ENCODE assay signal across 8 cellular contexts in the genomic region with DNA sequence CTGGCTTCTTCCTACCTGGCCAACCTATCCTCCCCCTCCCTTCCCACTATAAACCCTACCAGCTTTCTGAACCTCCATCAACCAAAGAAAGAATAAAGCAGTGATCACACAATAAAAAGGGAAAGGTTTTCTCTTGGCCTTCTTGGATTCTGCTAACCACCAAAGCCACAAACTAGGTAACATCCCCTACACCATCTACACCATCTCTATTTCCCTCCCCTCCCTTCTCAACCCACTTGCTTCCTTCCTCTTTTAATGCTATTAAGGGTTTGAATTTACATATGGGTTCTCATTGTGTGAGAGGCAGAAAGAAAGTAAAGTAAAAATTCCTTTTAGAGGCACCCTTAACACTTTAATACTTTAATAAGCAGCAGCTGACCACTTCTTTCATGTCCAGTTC. TPM values are rescaled to one million over a fixed set of nuclear protein-coding genes. Genes with fewer than 3 reads are reported as not detected.
A peak's percentile ranks its signal among the peaks of the same experiment; 100 is the strongest.
DNase-seq lines count a peak whose midpoint lies in the region; ATAC-seq, FAIRE-seq and TF ChIP-seq lines count a peak whose summit lies in the region.

No MANE protein-coding gene starts in this region.

- H4K20me1 ChIP-seq in GM12878 (ENCODE audit: control insufficient read depth, insufficient read depth), result no peaks in the 10 kb centered on the region

- peak; percentile 62 for DNase-seq in GM06990 (ENCODE audit: extremely low read depth, insufficient read length)
- DNase-seq in HL-60 (ENCODE audit: low read depth in 1 of 2, low spot score in 1 of 2), result peak; percentile 57 to 83
- peak; percentile 45 for DNase-seq in GM12878 (ENCODE audit: low read depth, low spot score)
- DNase-seq in RCC 7860 (ENCODE audit: low spot score), result no peak
- DNase-seq in occipital lobe (lab: John Stamatoyannopoulos, UW), result no peak
- DNase-seq in stimulated activated CD4-positive, alpha-beta T cell treated with anti-CD3 and anti-CD28 coated beads, Interleukin-15, amount 100 ng/mL, for 24 hours, result no peak
- DNase-seq in stimulated activated CD4-positive, alpha-beta T cell treated with anti-CD3 and anti-CD28 coated beads, Interleukin-2, amount 100 ng/mL, for 24 hours, result no peak

- SMC1A ChIA-PET in GM12878 (lab: Charles Lee; ENCODE audit: uncharacterized antibody, unreplicated experiment), result interaction anchor here (0.9 to 7.4 kb wide), 7 partner anchors 9 to 96 kb away, joined by 3 to 110 read pairs (median 5); a partner anchor contains a TSS

- peak overlapping the region; percentile 83 for H3K4me2 ChIP-seq in GM12878 (ENCODE audit: control insufficient read depth, insufficient read depth)

- H3K27me3 ChIP-seq in GM06990 (replicated peaks; ENCODE audit: control insufficient read depth, insufficient read depth, low read length), result no peaks in the 10 kb centered on the region
- H3K27me3 ChIP-seq in HL-60 (ENCODE audit: insufficient read depth, poor library complexity, severe bottlenecking), result no peaks in the 10 kb centered on the region
- no peaks in the 10 kb centered on the region for H3K27me3 ChIP-seq in GM12878 (replicated peaks in 1 of 2; ENCODE audit: control insufficient read depth in 2 of 2, insufficient read depth in 2 of 2, low read length in 1 of 2)

- no peak overlapping the region for H3K9ac ChIP-seq in GM12878 (ENCODE audit: control insufficient read depth, insufficient read depth, low read length)

- no peaks in the 10 kb centered on the region for H3K79me2 ChIP-seq in GM12878 (ENCODE audit: control insufficient read depth, insufficient read depth, low read length)

- H3K36me3 ChIP-seq in GM06990 (ENCODE audit: control insufficient read depth, insufficient read depth, low read length) (peaks cover 2% of the 10 kb centered on the region), GM12878 (ENCODE audit: control insufficient read depth in 2 of 2, insufficient read depth in 2 of 2, low read length in 1 of 2) (peaks cover 0 to 2% of the 10 kb centered on the region in 2 experiments; a peak in 2 of 4 replicates)

- H3K9me3 ChIP-seq in GM12878 (replicated peaks; ENCODE audit: control insufficient read depth, insufficient read depth, low read length), result no peaks in the 10 kb centered on the region

- H3K4me3 ChIP-seq in GM06990 (replicated peaks; ENCODE audit: low read depth, low read length), result no peak overlapping the region
- no peak overlapping the region for H3K4me3 ChIP-seq in HL-60 (replicated peaks; ENCODE audit: insufficient read depth, low read length)
- H3K4me3 ChIP-seq in GM12878, result no peak overlapping the region

- TF ChIP-seq RAD21 in GM12878 (IDR thresholded peaks at IDR 0.05; ENCODE audit: insufficient read depth, low read depth, low read length), result no peak

- TF ChIP-seq EP300 in GM12878 (IDR thresholded peaks at IDR 0.05; ENCODE audit: borderline replicate concordance in 1 of 2, control insufficient read depth in 1 of 2, low read depth in 2 of 2, low read length in 2 of 2), result no peak

- no peak for TF ChIP-seq POLR2A in GM12878 (IDR thresholded peaks at IDR 0.05; ENCODE audit: low read depth, low read length)

- POLR2A ChIA-PET in GM12878 (lab: Charles Lee), result interaction anchor here (1.9 kb wide), 1 partner anchor 59 kb away, joined by 9 read pairs; no protein-coding TSS in a partner anchor

- intact Hi-C loops in GM12878 (cut with micrococcal nuclease; ENCODE audit: unreplicated experiment), result loop anchor here (5.0 kb wide), 1 partner anchor 35 kb away; no protein-coding TSS in a partner anchor

- peak; percentile 91 for FAIRE-seq in GM12878 (lab: Jason Lieb, UNC)
- no peak for FAIRE-seq in RCC 7860 (lab: Jason Lieb, UNC)

- no TSS peak for BruUV-seq in GM12878 (replicated peaks; lab: Mats Ljungman, UMichigan)

- peak overlapping the region; percentile 93 for H3K27ac ChIP-seq in HL-60 (replicated peaks)
- peak overlapping the region; percentile 60; the same call in 1 of the 2 replicates for H3K27ac ChIP-seq in GM12878 (ENCODE audit: control insufficient read depth, insufficient read depth)

- in situ Hi-C loops in GM12878 (cut with MboI), result loop anchor here (5.0 kb wide), 1 partner anchor 60 kb away; no protein-coding TSS in a partner anchor

- TF ChIP-seq CTCF in GM06990 (IDR thresholded peaks at IDR 0.05; ENCODE audit: insufficient read depth, low read length, poor library complexity, severe bottlenecking) (no peak), HL-60 (IDR thresholded peaks at IDR 0.05; ENCODE audit: insufficient read depth, low read length) (no peak), GM12878 (IDR thresholded peaks at IDR 0.05 in 2 of 3, conservative IDR thresholded peaks at IDR 0.05 in 1 of 3; ENCODE audit: control insufficient read depth in 2 of 3, extremely low read depth in 1 of 3, insufficient read depth in 1 of 3, low read depth in 3 of 3, low read length in 3 of 3) (no peak)

- CTCF ChIA-PET in GM12878 (lab: Yijun Ruan, JAX), result interaction anchor here (0.6 to 2.5 kb wide), 6 partner anchors 26 to 217 kb away, joined by 3 to 11 read pairs (median 4); a partner anchor contains a TSS

- peak; percentile 59 for ATAC-seq in GM21423 (IDR thresholded peaks at IDR 0.05; ENCODE audit: unreplicated experiment)
- ATAC-seq in GM12878, result peak; percentile 71

- RAD21 ChIA-PET in GM12878 (lab: Charles Lee; ENCODE audit: unreplicated experiment), result interaction anchor here (1.0 to 3.1 kb wide), 7 partner anchors 33 to 656 kb away, joined by 3 to 20 read pairs (median 5); no protein-coding TSS in a partner anchor

- H2AFZ ChIP-seq in GM12878 (ENCODE audit: control insufficient read depth, low read depth, low read length), result no peak overlapping the region

- peaks cover 33% of the 10 kb centered on the region for H3K4me1 ChIP-seq in GM12878 (ENCODE audit: control insufficient read depth, insufficient read depth, low read length)

TF ChIP-seq in GM12878, 131 proteins besides CTCF, POLR2A, EP300 and RAD21 (continues in another document):
- TF ChIP-seq SPI1 (IDR thresholded peaks at IDR 0.05; ENCODE audit: borderline replicate concordance, insufficient read depth, low read depth, low read length) (peak; percentile 21; the same call in 1 of the 2 replicates), ZNF217 (IDR thresholded peaks at IDR 0.05) (no peak), ATF7 (IDR thresholded peaks at IDR 0.05; ENCODE audit: low read depth) (peak; percentile 44; the same call in 1 of the 2 replicates), KLF5 (IDR thresholded peaks at IDR 0.05; ENCODE audit: partially characterized antibody) (no peak), NBN (IDR thresholded peaks at IDR 0.05) (0 out of 2 replicates have a peak, but pooled peaks have one; percentile 41), SMAD1 (IDR thresholded peaks at IDR 0.05; ENCODE audit: low read depth, partially characterized antibody) (no peak), MEF2B (IDR thresholded peaks at IDR 0.05; ENCODE audit: partially characterized antibody, poor library complexity, severe bottlenecking) (peak; percentile 26), IKZF2 (IDR thresholded peaks at IDR 0.05) (peak; percentile 82 to 85), EED (IDR thresholded peaks at IDR 0.05; ENCODE audit: low read depth) (peak; percentile 75), POU2F2 (IDR thresholded peaks at IDR 0.05; ENCODE audit: borderline replicate concordance, low read depth, low read length) (peak; percentile 78; the same call in 1 of the 3 replicates), MTA3 (IDR thresholded peaks at IDR 0.05; ENCODE audit: borderline replicate concordance, low read length) (no peak; the same call in 1 of the 2 replicates), CBX3 (IDR thresholded peaks at IDR 0.05; ENCODE audit: borderline replicate concordance, low read depth) (no peak), BHLHE40 (IDR thresholded peaks at IDR 0.05; ENCODE audit: borderline replicate concordance in 1 of 2, low read depth in 2 of 2, low read length in 1 of 2) (0 out of 4 replicates have a peak, but pooled peaks of 1 of the 2 experiments have one; percentile 24), CHD2 (IDR thresholded peaks at IDR 0.05; ENCODE audit: borderline replicate concordance, low read depth, low read length) (no peak), BMI1 (IDR thresholded peaks at IDR 0.05; ENCODE audit: borderline replicate concordance) (peak; percentile 50; the same call in 1 of the 2 replicates), CBFB (IDR thresholded peaks at IDR 0.05; ENCODE audit: low read depth) (peak; percentile 89), RUNX3 (IDR thresholded peaks at IDR 0.05; ENCODE audit: low read length) (peak; percentile 98)
- TF ChIP-seq, protein P1, sequence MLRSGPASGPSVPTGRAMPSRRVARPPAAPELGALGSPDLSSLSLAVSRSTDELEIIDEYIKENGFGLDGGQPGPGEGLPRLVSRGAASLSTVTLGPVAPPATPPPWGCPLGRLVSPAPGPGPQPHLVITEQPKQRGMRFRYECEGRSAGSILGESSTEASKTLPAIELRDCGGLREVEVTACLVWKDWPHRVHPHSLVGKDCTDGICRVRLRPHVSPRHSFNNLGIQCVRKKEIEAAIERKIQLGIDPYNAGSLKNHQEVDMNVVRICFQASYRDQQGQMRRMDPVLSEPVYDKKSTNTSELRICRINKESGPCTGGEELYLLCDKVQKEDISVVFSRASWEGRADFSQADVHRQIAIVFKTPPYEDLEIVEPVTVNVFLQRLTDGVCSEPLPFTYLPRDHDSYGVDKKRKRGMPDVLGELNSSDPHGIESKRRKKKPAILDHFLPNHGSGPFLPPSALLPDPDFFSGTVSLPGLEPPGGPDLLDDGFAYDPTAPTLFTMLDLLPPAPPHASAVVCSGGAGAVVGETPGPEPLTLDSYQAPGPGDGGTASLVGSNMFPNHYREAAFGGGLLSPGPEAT (IDR thresholded peaks at IDR 0.05; ENCODE audit: low read depth), result peak; percentile 58; the same call in 1 of the 2 replicates

RNA-seq across cellular contexts. Expression of a gene that starts 25.8 kb away (rescaled TPM):
- 43.7 and 44.6 TPM in 2 replicates for total RNA-seq in GM12878 (2013; cell fraction: nucleolus; rRNA removed)
- total RNA-seq in GM12878 (2014; rRNA removed) (94.9 and 127 TPM in 2 replicates), GM12878 (2014; rRNA removed; fragmentation: Illumina TruSeq; extraction: Trizol) (133 and 134 TPM in 2 replicates), GM12878 (2021) (97.4 and 101 TPM in 2 replicates), occipital lobe (175 TPM)
- polyA plus RNA-seq in GM12878 (2011; ENCODE audit: low read depth), result 54.2 TPM
- polyA plus RNA-seq in GM12878 (2011; rRNA removed) (146 and 264 TPM in 2 replicates), GM12878 (2014; fragmentation: Illumina TruSeq; extraction: Trizol) (107 and 131 TPM in 2 replicates), GM12878 (2014; fragmentation: Nextera tagmentation; extraction: Ambion mirVana) (100 to 1,000 TPM; 198 to 249 TPM), GM12878 (2014; rRNA removed) (81.4 and 95.0 TPM in 2 replicates), GM12878 (2016; fragmentation: Nextera tagmentation; extraction: Ambion mirVana) (100 to 1,000 TPM; 115 to 126 TPM)
- 29.2 and 33.1 TPM in 2 replicates for polyA plus RNA-seq in GM12878 (2011; cell fraction: cytosol; rRNA removed)
- polyA plus RNA-seq in GM12878 (2011; cell fraction: nucleus; rRNA removed), result 27.3 and 34.9 TPM in 2 replicates
- 124 and 129 TPM in 2 replicates for polyA plus RNA-seq in GM12878 (2012)
- polyA minus RNA-seq in GM12878 (2011; rRNA and poly(A)+ RNA removed), result 22.1 and 37.0 TPM in 2 replicates
- 14.4 and 21.5 TPM in 2 replicates for polyA minus RNA-seq in GM12878 (2011; cell fraction: cytosol; rRNA and poly(A)+ RNA removed)
- 29.5 and 40.5 TPM in 2 replicates for polyA minus RNA-seq in GM12878 (2011; cell fraction: nucleus; rRNA and poly(A)+ RNA removed)

Comparison
In these comparisons a context has a peak if more than half of its experiments do, and no peak if none do; other contexts are left out.
1. DNase-seq: peak in GM06990 (single experiment), HL-60 (2 of 2) and GM12878 (single experiment); none in RCC 7860 (single experiment), occipital lobe (single experiment), stimulated activated CD4-positive, alpha-beta T cell treated with anti-CD3 and anti-CD28 coated beads, Interleukin-15, amount 100 ng/mL, for 24 hours (single experiment) and stimulated activated CD4-positive, alpha-beta T cell treated with anti-CD3 and anti-CD28 coated beads, Interleukin-2, amount 100 ng/mL, for 24 hours (0 of 2).